Comparison of ENCODE assay signal across 22 cellular contexts in genomic region chr10:17195083-17195482, GRCh38.
"Had no signal": no experiment of that assay in that cellular context is flagged by ENCODE, and none has a peak within 500 bp of the region (broad histone marks: within the 10 kb centered on the region; RNA-seq: fewer than 3 reads in every experiment).

No MANE protein-coding gene starts in this region.

- H3K27ac ChIP-seq: left lung, neural progenitor cell, parathyroid adenoma, right lobe of liver, transverse colon, upper lobe of right lung, uterus had no signal

- DNase-seq: cortex of kidney; effector memory CD8-positive, alpha-beta T cell; erythroblast; esophagus squamous epithelium; left cardiac atrium; left lung; mesenchymal stem cell; naive thymus-derived CD4-positive, alpha-beta T cell; right lobe of liver; small intestine; stimulated activated CD4-positive, alpha-beta T cell treated with anti-CD3 and anti-CD28 coated beads, Interleukin-15, amount 100 ng/mL, for 24 hours; stimulated activated CD4-positive, alpha-beta T cell treated with anti-CD3 and anti-CD28 coated beads, Interleukin-2, amount 100 ng/mL, for 48 hours; stimulated activated CD8-positive, alpha-beta memory T cell treated with anti-CD3 and anti-CD28 coated beads, Interleukin-4, amount 100 ng/mL, for 48 hours; stimulated activated naive CD4-positive, alpha-beta T cell; stimulated activated naive CD8-positive, alpha-beta T cell treated with anti-CD3 and anti-CD28 coated beads, Interleukin-15, amount 100 ng/mL, for 72 hours; transverse colon; upper lobe of right lung; uterus had no signal

- H3K27me3 ChIP-seq: esophagus squamous epithelium, left lung, neural progenitor cell, right lobe of liver, transverse colon, upper lobe of right lung, uterus had no signal

- FAIRE-seq: endometrium, frontal cortex, small intestine had no signal

- ATAC-seq: effector memory CD8-positive, alpha-beta T cell; left cardiac atrium; left lung; naive thymus-derived CD4-positive, alpha-beta T cell; right lobe of liver; stimulated activated naive CD8-positive, alpha-beta T cell treated with anti-CD3 and anti-CD28 coated beads, Interleukin-15, amount 100 ng/mL, for 72 hours; upper lobe of right lung had no signal

- H3K36me3 ChIP-seq: esophagus squamous epithelium, left lung, neural progenitor cell, right lobe of liver, transverse colon, upper lobe of right lung, uterus had no signal

- H3K9ac ChIP-seq: neural progenitor cell, parathyroid adenoma had no signal

- H3K9me3 ChIP-seq: esophagus squamous epithelium, left lung, right lobe of liver, transverse colon, upper lobe of right lung, uterus had no signal

- H3K4me1 ChIP-seq: right lobe of liver had no signal

- H3K4me3 ChIP-seq: esophagus squamous epithelium, left lung, neural progenitor cell, right lobe of liver, transverse colon, upper lobe of right lung, uterus had no signal
